11 cellular contexts compared by ENCODE assay signal in the genomic region with DNA sequence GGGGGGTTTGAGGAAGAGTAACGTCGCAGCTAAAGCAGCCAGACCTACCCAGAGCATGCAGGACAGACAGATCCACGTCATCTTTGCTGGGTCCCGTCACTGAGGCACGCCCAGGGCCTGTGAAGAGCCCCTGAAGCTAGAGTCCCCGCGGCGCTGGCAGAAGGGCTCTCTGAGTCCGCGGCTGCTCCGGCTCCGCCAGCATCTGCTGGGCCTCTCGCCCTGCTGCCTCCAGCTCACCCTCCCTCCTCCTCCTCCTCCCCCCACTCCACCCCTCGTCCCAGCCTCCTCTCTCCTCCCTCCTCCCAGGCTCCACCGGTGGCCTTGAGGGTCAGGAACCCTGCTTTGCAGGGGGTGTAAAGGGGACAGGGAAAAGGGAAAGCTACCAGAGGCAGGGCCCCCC. TPM values are rescaled to one million over a fixed set of nuclear protein-coding genes. Genes with fewer than 3 reads are reported as not detected.
DNase-seq lines count a peak whose midpoint lies in the region; FAIRE-seq and TF ChIP-seq lines count a peak whose summit lies in the region.
"Had no signal": no experiment of that assay in that cellular context is flagged by ENCODE, and none has a peak within 500 bp of the region (broad histone marks: within the 10 kb centered on the region; RNA-seq: fewer than 3 reads in every experiment).

TSS of gene TNS1 (minus strand) at position 204 of the 400 bp plus-strand sequence. CDS start at position 81, 123 bp downstream.

- H3K4me1 ChIP-seq in esophagus muscularis mucosa, result peaks cover 11 to 34% (median 25%) of the 10 kb centered on the region in 4 donors

- no peak within 1 kb of the TSS for H3K4me3 Mint-ChIP-seq in activated CD4-positive, alpha-beta T cell treated with anti-CD3 and anti-CD28 coated beads, Interleukin-2, amount 10 ng/mL, durations not matched to agents 7 days and 5 days
- H3K4me3 Mint-ChIP-seq: B cell had no signal

- H3K9me3 ChIP-seq in esophagus muscularis mucosa, result no peaks in the 10 kb centered on the region

- 48% methylated on average over 13 of the region's 15 CpGs for WGBS in esophagus muscularis mucosa

- no peaks in the 10 kb centered on the region for H3K9me3 Mint-ChIP-seq in activated CD4-positive, alpha-beta T cell treated with anti-CD3 and anti-CD28 coated beads, Interleukin-2, amount 10 ng/mL, durations not matched to agents 7 days and 5 days

- H3K27me3 ChIP-seq in esophagus muscularis mucosa, result peaks cover 0 to 20% (median 0%) of the 10 kb centered on the region in 4 donors

- H3K27ac ChIP-seq in esophagus muscularis mucosa (replicated peaks in 1 of 4), result peak within 1 kb of the TSS; percentile 70 to 79 (median 73)

- H3K36me3 Mint-ChIP-seq in activated CD4-positive, alpha-beta T cell treated with anti-CD3 and anti-CD28 coated beads, Interleukin-2, amount 10 ng/mL, durations not matched to agents 7 days and 5 days (ENCODE audit: low read depth), result no peaks in the 10 kb centered on the region

- CTCF ChIA-PET in activated CD4-positive, alpha-beta T cell treated with anti-CD3 and anti-CD28 coated beads, Interleukin-2, amount 10 ng/mL, durations not matched to agents 7 days and 5 days (lab: Charles Lee), result no interaction called here

- no peaks in the 10 kb centered on the region for H3K36me3 ChIP-seq in esophagus muscularis mucosa

- no peak for TF ChIP-seq EP300 in esophagus muscularis mucosa (IDR thresholded peaks at IDR 0.05)

- no peak for TF ChIP-seq POLR2A in esophagus muscularis mucosa (IDR thresholded peaks at IDR 0.05; ENCODE audit: low read depth)

- no peaks in the 10 kb centered on the region for H3K4me1 Mint-ChIP-seq in activated CD4-positive, alpha-beta T cell treated with anti-CD3 and anti-CD28 coated beads, Interleukin-2, amount 10 ng/mL, durations not matched to agents 7 days and 5 days
- H3K4me1 Mint-ChIP-seq: B cell had no signal

- intact Hi-C loops in esophagus muscularis mucosa (cut with DNase I), result no loop called here

- no peak for FAIRE-seq in urothelium cell line (lab: Jason Lieb, UNC)
- FAIRE-seq: colon had no signal

- peak within 1 kb of the TSS; percentile 40 to 55 (median 47) for H3K4me3 ChIP-seq in esophagus muscularis mucosa

- POLR2A ChIA-PET in activated CD4-positive, alpha-beta T cell treated with anti-CD3 and anti-CD28 coated beads, Interleukin-2, amount 10 ng/mL, durations not matched to agents 7 days and 5 days (lab: Charles Lee), result no interaction called here

- no peak for DNase-seq in activated CD4-positive, alpha-beta T cell treated with anti-CD3 and anti-CD28 coated beads, Interleukin-2, amount 10 ng/mL, durations not matched to agents 7 days and 5 days
- DNase-seq in activated CD4-positive, alpha-beta T cell treated with anti-CD3 and anti-CD28 coated beads for 1 hour, result no peak
- no peak for DNase-seq in esophagus muscularis mucosa (ENCODE audit: extremely low spot score)
- DNase-seq in mucosa of gallbladder (ENCODE audit: low spot score), result no peak
- DNase-seq in urothelium cell line (ENCODE audit: low spot score), result peak; percentile 51
- DNase-seq in activated CD4-positive, alpha-beta T cell treated with anti-CD3 and anti-CD28 coated beads, Interleukin-2, amount 50 U/mL, for 48 hours, result no peak
- DNase-seq in activated T-cell treated with anti-CD3 and anti-CD28 coated beads for 4 hours, result no peak
- no peak for DNase-seq in activated CD8-positive, alpha-beta memory T cell treated with anti-CD3 and anti-CD28 coated beads for 24 hours
- DNase-seq: stimulated activated CD4-positive, alpha-beta T cell treated with anti-CD3 and anti-CD28 coated beads, Interleukin-4, amount 100 ng/mL, for 1 hour had no signal

- H3K27me3 Mint-ChIP-seq in activated CD4-positive, alpha-beta T cell treated with anti-CD3 and anti-CD28 coated beads, Interleukin-2, amount 10 ng/mL, durations not matched to agents 7 days and 5 days, result peaks cover 2% of the 10 kb centered on the region

- H3K27ac Mint-ChIP-seq in activated CD4-positive, alpha-beta T cell treated with anti-CD3 and anti-CD28 coated beads, Interleukin-2, amount 10 ng/mL, durations not matched to agents 7 days and 5 days, result no peak within 1 kb of the TSS
- H3K27ac Mint-ChIP-seq: B cell had no signal

- TF ChIP-seq CTCF in esophagus muscularis mucosa (IDR thresholded peaks at IDR 0.05), result no peak

RNA-seq across cellular contexts. Expression of gene TNS1, which starts in this region (rescaled TPM):
- total RNA-seq in activated CD4-positive, alpha-beta T cell treated with anti-CD3 and anti-CD28 coated beads, Interleukin-2, amount 10 ng/mL, durations not matched to agents 7 days and 5 days, result 10 to 100 TPM; 11.0 to 13.5 TPM
- total RNA-seq in esophagus muscularis mucosa (1,000 to 10,000 TPM; 1,001 to 2,170 (median 1,411) TPM), mucosa of gallbladder (469 TPM)

Comparison
In these comparisons a context has a peak if more than half of its experiments do, and no peak if none do; other contexts are left out.
1. RNA of gene TNS1 (total RNA-seq): 1,001 to 2,170 TPM in esophagus muscularis mucosa and 469 TPM in mucosa of gallbladder (single experiment); 11.0 to 13.5 TPM in activated CD4-positive, alpha-beta T cell treated with anti-CD3 and anti-CD28 coated beads, Interleukin-2, amount 10 ng/mL, durations not matched to agents 7 days and 5 days; every median in the first group is over 10 times any median in the second.